In genomic region chr5:483011-483410, GRCh38 we compare ENCODE assay signal across 19 cellular contexts. TPM values are rescaled to one million over a fixed set of nuclear protein-coding genes. Genes with fewer than 3 reads are reported as not detected.
A peak's percentile ranks its signal among the peaks of the same experiment; 100 is the strongest.
DNase-seq lines count a peak whose midpoint lies in the region; ATAC-seq and TF ChIP-seq lines count a peak whose summit lies in the region.
"Had no signal": no experiment of that assay in that cellular context is flagged by ENCODE, and none has a peak within 500 bp of the region (broad histone marks: within the 10 kb centered on the region; RNA-seq: fewer than 3 reads in every experiment).

No MANE protein-coding gene starts in this region.

- H2AFZ ChIP-seq in neuronal stem cell (ENCODE audit: low read length) = no peak overlapping the region

- H3K4ac ChIP-seq in neuronal stem cell (ENCODE audit: low read length) = peak overlapping the region; percentile 23

- peak overlapping the region; percentile 81 for H2BK15ac ChIP-seq in neuronal stem cell (ENCODE audit: low read length)

- intact Hi-C loops in left lung (cut with DNase I) = no loop called here

- H4K8ac ChIP-seq in neuronal stem cell (ENCODE audit: low read depth, low read length) = no peak overlapping the region

- DNase-seq in neuronal stem cell (ENCODE audit: low spot score) (no peak), left lung (no peak), NCI-H1092 (lab: John Stamatoyannopoulos, UW) (no peak), foreskin keratinocyte (no peak)
- DNase-seq: 8988T; ACHN; BE2C; C1 segment of cervical spinal cord; CD4-positive, alpha-beta memory T cell; CD4-positive, CD25-positive, alpha-beta regulatory T cell; CD8-positive, alpha-beta memory T cell; COR-L47; DMS 273 treated with DMSO at 0.1 percent for 48 hours; DMS153; DMS53; DMS79 treated with DMSO at 0.1 percent for 48 hours; GF-D8 had no signal

- no peak overlapping the region for H3K14ac ChIP-seq in neuronal stem cell (ENCODE audit: low read length)

- ATAC-seq in left lung = no peak
- no peak for ATAC-seq in foreskin keratinocyte

- H3K18ac ChIP-seq in neuronal stem cell (ENCODE audit: low read length) = no peak overlapping the region

- H3K27me3 ChIP-seq in BLaER1 = peaks cover 7% of the 10 kb centered on the region; the same call in 1 of the 2 replicates
- peaks cover 0 to 69% (median 9%) of the 10 kb centered on the region in 11 experiments; a peak in 17 of 22 replicates for H3K27me3 ChIP-seq in BLaER1 treated with 17β-estradiol and CSF1 and Interleukin-3, amounts not matched to agents 10 nM and 100 nM
- peaks cover 0 to 4% (median 0%) of the 10 kb centered on the region in 3 experiments for H3K27me3 ChIP-seq in neuronal stem cell (ENCODE audit: control insufficient read depth in 3 of 3, insufficient read depth in 3 of 3, low read depth in 1 of 3, low read length in 3 of 3)
- H3K27me3 ChIP-seq in left lung = peaks cover 7 to 85% of the 10 kb centered on the region in 2 donors
- peaks cover 12% of the 10 kb centered on the region for H3K27me3 ChIP-seq in foreskin keratinocyte

- peak overlapping the region; percentile 43 for H3K23ac ChIP-seq in neuronal stem cell (ENCODE audit: low read depth, low read length, poor library complexity)

- TF ChIP-seq CTCF in left lung (IDR thresholded peaks at IDR 0.05) (no peak), foreskin keratinocyte (conservative IDR thresholded peaks at IDR 0.05) (no peak)

- H3K9ac ChIP-seq in BLaER1 (no peak overlapping the region), neuronal stem cell (ENCODE audit: low read depth, low read length, poor library complexity) (no peak overlapping the region)
- 0 out of 22 replicates have a peak overlapping the region, but pooled peaks of 1 of the 11 experiments have one; percentile 0 for H3K9ac ChIP-seq in BLaER1 treated with 17β-estradiol and CSF1 and Interleukin-3, amounts not matched to agents 10 nM and 100 nM

- no peak overlapping the region for H3K27ac ChIP-seq in BLaER1
- no peak overlapping the region for H3K27ac ChIP-seq in BLaER1 treated with 17β-estradiol and CSF1 and Interleukin-3, amounts not matched to agents 10 nM and 100 nM
- no peak overlapping the region for H3K27ac ChIP-seq in neuronal stem cell (replicated peaks; ENCODE audit: low read length)
- H3K27ac ChIP-seq in left lung = no peak overlapping the region
- H3K27ac ChIP-seq in foreskin keratinocyte = no peak overlapping the region

- peak overlapping the region; percentile 56 for H2AK5ac ChIP-seq in neuronal stem cell (ENCODE audit: low read depth, low read length)

- H3K4me1 ChIP-seq in BLaER1 = peaks cover 84% of the 10 kb centered on the region
- H3K4me1 ChIP-seq in BLaER1 treated with 17β-estradiol and CSF1 and Interleukin-3, amounts not matched to agents 10 nM and 100 nM = peaks cover 42 to 82% (median 78%) of the 10 kb centered on the region in 10 experiments
- no peaks in the 10 kb centered on the region for H3K4me1 ChIP-seq in neuronal stem cell (ENCODE audit: control insufficient read depth in 2 of 2, insufficient read depth in 1 of 2, low read depth in 1 of 2, low read length in 2 of 2)
- no peaks in the 10 kb centered on the region for H3K4me1 ChIP-seq in left lung
- H3K4me1 ChIP-seq in foreskin keratinocyte = no peaks in the 10 kb centered on the region
- H3K4me1 ChIP-seq: BE2C had no signal

- H2BK12ac ChIP-seq in neuronal stem cell (ENCODE audit: low read length) = no peak overlapping the region

- H3K4me3 ChIP-seq in BLaER1 (no peak overlapping the region; the same call in 1 of the 2 replicates), neuronal stem cell (ENCODE audit: low read length in 2 of 2) (no peak overlapping the region), left lung (no peak overlapping the region)
- H3K4me3 ChIP-seq in BLaER1 treated with 17β-estradiol and CSF1 and Interleukin-3, amounts not matched to agents 10 nM and 100 nM = peak overlapping the region in 1 of 10 experiments; percentile 31; a peak in 1 of 20 replicates

- H2BK120ac ChIP-seq in neuronal stem cell (ENCODE audit: low read depth, low read length) = no peak overlapping the region

- WGBS in neuronal stem cell (ENCODE audit: extremely low coverage in 2 of 2, insufficient read length in 2 of 2, insufficient replicate concordance in 1 of 2), 2 donors = no CpG with 5 or more reads among the region's 26 CpGs

- peaks cover 3% of the 10 kb centered on the region for H3K79me1 ChIP-seq in neuronal stem cell (ENCODE audit: low read depth, low read length)

- H3K4me2 ChIP-seq in BLaER1 (peak overlapping the region; percentile 89), neuronal stem cell (ENCODE audit: insufficient read depth, low read length, poor library complexity, severe bottlenecking) (no peak overlapping the region)
- H3K4me2 ChIP-seq in BLaER1 treated with 17β-estradiol and CSF1 and Interleukin-3, amounts not matched to agents 10 nM and 100 nM = peak overlapping the region; percentile 78 to 97 (median 90)

- H4K20me1 ChIP-seq in BLaER1 = peaks cover 23% of the 10 kb centered on the region
- peaks cover 0 to 54% (median 21%) of the 10 kb centered on the region in 11 experiments; a peak in 18 of 22 replicates for H4K20me1 ChIP-seq in BLaER1 treated with 17β-estradiol and CSF1 and Interleukin-3, amounts not matched to agents 10 nM and 100 nM

- H4K91ac ChIP-seq in neuronal stem cell (ENCODE audit: low read depth, low read length, poor library complexity) = no peak overlapping the region

- H3K36me3 ChIP-seq in BLaER1 = no peaks in the 10 kb centered on the region
- no peaks in the 10 kb centered on the region for H3K36me3 ChIP-seq in BLaER1 treated with 17β-estradiol and CSF1 and Interleukin-3, amounts not matched to agents 10 nM and 100 nM
- no peaks in the 10 kb centered on the region for H3K36me3 ChIP-seq in neuronal stem cell (replicated peaks in 1 of 2; ENCODE audit: control insufficient read depth in 2 of 2, insufficient read depth in 2 of 2, low read length in 2 of 2)
- no peaks in the 10 kb centered on the region for H3K36me3 ChIP-seq in left lung
- H3K36me3 ChIP-seq: BE2C had no signal

- H3K9me3 ChIP-seq in BLaER1 (no peaks in the 10 kb centered on the region), neuronal stem cell (replicated peaks in 1 of 2; ENCODE audit: control insufficient read depth in 2 of 2, insufficient read depth in 1 of 2, low read depth in 1 of 2, low read length in 2 of 2) (no peaks in the 10 kb centered on the region), left lung (no peaks in the 10 kb centered on the region)
- no peaks in the 10 kb centered on the region for H3K9me3 ChIP-seq in BLaER1 treated with 17β-estradiol and CSF1 and Interleukin-3, amounts not matched to agents 10 nM and 100 nM (replicated peaks in 1 of 11)
- H3K9me3 ChIP-seq: BE2C had no signal

- no peak overlapping the region for H2BK5ac ChIP-seq in neuronal stem cell (ENCODE audit: low read length)

RNA-seq across cellular contexts. Expression of gene EXOC3, which starts 40.0 kb away (rescaled TPM):
- polyA plus RNA-seq in neuronal stem cell (2013, experiment 1 of 2) = 18.9 TPM
- 18.7 TPM for polyA plus RNA-seq in neuronal stem cell (2013, experiment 2 of 2)
- total RNA-seq in left lung = 10 to 100 TPM; 43.8 to 58.7 TPM
- 22.0 and 23.1 TPM in 2 replicates for total RNA-seq in foreskin keratinocyte
- polyA plus RNA-seq in foreskin keratinocyte = 15.3 and 16.1 TPM in 2 replicates

RNA-seq across cellular contexts. Expression of gene SLC9A3, which starts 41.2 kb away (rescaled TPM):
- polyA plus RNA-seq in neuronal stem cell (2013, experiment 1 of 2) = 3.3 TPM
- 3.2 TPM for polyA plus RNA-seq in neuronal stem cell (2013, experiment 2 of 2)
- 1 to 10 TPM in 1 of 2 donors, under 1 TPM in 1; 0.99 to 1.0 TPM for total RNA-seq in left lung
- 0.65 and 0.85 TPM in 2 replicates for total RNA-seq in foreskin keratinocyte
- polyA plus RNA-seq in foreskin keratinocyte = 0.43 and 0.60 TPM in 2 replicates
